In genomic region chr12:15164997-15165659, GRCh38 we compare ENCODE assay signal across 14 cellular contexts. TPM values are rescaled to one million over a fixed set of nuclear protein-coding genes. Genes with fewer than 3 reads are reported as not detected.
A peak's percentile ranks its signal among the peaks of the same experiment; 100 is the strongest.
DNase-seq lines count a peak whose midpoint lies in the region; ATAC-seq and TF ChIP-seq lines count a peak whose summit lies in the region.
"Had no signal": no experiment of that assay in that cellular context is flagged by ENCODE, and none has a peak within 500 bp of the region (broad histone marks: within the 10 kb centered on the region; RNA-seq: fewer than 3 reads in every experiment).

No MANE protein-coding gene starts in this region.

- CTCF ChIA-PET in PC-3 (lab: Charles Lee), result no interaction called here

- peak in 1 of 2 donors; percentile 13 for TF ChIP-seq POLR2A in uterus (IDR thresholded peaks at IDR 0.05)

- no peaks in the 10 kb centered on the region for H3K4me1 Mint-ChIP-seq in natural killer cell

- H3K4me3 Mint-ChIP-seq in natural killer cell, result no peak overlapping the region

- H3K27ac Mint-ChIP-seq in natural killer cell, result no peak overlapping the region

- peaks cover 2 to 13% of the 10 kb centered on the region in 2 donors for H3K27me3 Mint-ChIP-seq in natural killer cell (ENCODE audit: low read depth in 2 of 2)

- no peak overlapping the region for H2AFZ ChIP-seq in PC-3 (ENCODE audit: low read length)

- H3K9ac ChIP-seq in PC-3 (ENCODE audit: low read length), result no peak overlapping the region

- H4K20me1 ChIP-seq in PC-3 (ENCODE audit: low read length), result no peaks in the 10 kb centered on the region

- no peak overlapping the region for H3K4me2 ChIP-seq in PC-3 (ENCODE audit: low read length)

- H3K4me3 ChIP-seq in fibroblast of mammary gland (ENCODE audit: control insufficient read depth, low read depth, low read length), result no peak overlapping the region
- no peak overlapping the region for H3K4me3 ChIP-seq in uterus
- no peak overlapping the region for H3K4me3 ChIP-seq in PC-3 (ENCODE audit: low read length)
- H3K4me3 ChIP-seq: HAP-1 had no signal

- peak overlapping the region; percentile 92 to 95 for H3K27ac ChIP-seq in uterus
- no peak overlapping the region for H3K27ac ChIP-seq in PC-3 (ENCODE audit: low read length)
- H3K27ac ChIP-seq: VCaP had no signal

- ATAC-seq in natural killer cell, result no peak
- ATAC-seq in PC-3, result no peak

- no peaks in the 10 kb centered on the region for H3F3A ChIP-seq in PC-3 (ENCODE audit: low read length, unreplicated experiment)

- no peak for TF ChIP-seq CTCF in fibroblast of mammary gland (conservative IDR thresholded peaks at IDR 0.05; ENCODE audit: control insufficient read depth, insufficient read depth, low read depth, low read length)
- no peak for TF ChIP-seq CTCF in uterus (IDR thresholded peaks at IDR 0.05)
- no peak for TF ChIP-seq CTCF in natural killer cell (IDR thresholded peaks at IDR 0.05)
- TF ChIP-seq CTCF in PC-3 (conservative IDR thresholded peaks at IDR 0.05; ENCODE audit: low read depth, low read length), result no peak

- POLR2A ChIA-PET in PC-3 (lab: Charles Lee; ENCODE audit: unreplicated experiment), result no interaction called here

- H3K4me1 ChIP-seq in uterus (peaks cover 12 to 24% of the 10 kb centered on the region in 2 donors), PC-3 (ENCODE audit: insufficient read depth, low read length) (no peaks in the 10 kb centered on the region)
- H3K4me1 ChIP-seq: HAP-1 had no signal

- H3K9me3 ChIP-seq in uterus, result no peaks in the 10 kb centered on the region
- no peaks in the 10 kb centered on the region for H3K9me3 ChIP-seq in PC-3 (ENCODE audit: low read length)
- H3K9me3 ChIP-seq: HAP-1 had no signal

- no peaks in the 10 kb centered on the region for H3K9me2 ChIP-seq in PC-3 (replicated peaks; ENCODE audit: low read length)

- no peaks in the 10 kb centered on the region for H3K79me2 ChIP-seq in PC-3 (ENCODE audit: low read length)

- H3K9me3 Mint-ChIP-seq in natural killer cell, result no peaks in the 10 kb centered on the region

- H3K36me3 ChIP-seq in uterus, result no peaks in the 10 kb centered on the region
- H3K36me3 ChIP-seq in PC-3 (ENCODE audit: low read depth, low read length), result no peaks in the 10 kb centered on the region
- H3K36me3 ChIP-seq: HAP-1 had no signal

- intact Hi-C loops in uterus (cut with DNase I; ENCODE audit: low total_unique reads), result no loop called here
- intact Hi-C loops in natural killer cell (cut with micrococcal nuclease), result no loop called here
- intact Hi-C loops in PC-3 (cut with micrococcal nuclease), result no loop called here

- DNase-seq in NCI-H2107 treated with DMSO at 0.1 percent for 48 hours (lab: John Stamatoyannopoulos, UW; ENCODE audit: unreplicated experiment) (peak; percentile 14), NCI-H2107 (lab: John Stamatoyannopoulos, UW) (no peak), fibroblast of mammary gland (ENCODE audit: low read depth) (peak; percentile 60), non-pigmented ciliary epithelial cell (ENCODE audit: low read depth) (peak; percentile 19), uterus (peak; percentile 58 to 73), natural killer cell (no peak), PC-3 (no peak), DMS79 treated with DMSO at 0.1 percent for 48 hours (lab: John Stamatoyannopoulos, UW) (no peak)
- DNase-seq: 8988T; effector CD8-positive, alpha-beta T cell; NCI-H1436 treated with DMSO at 0.1 percent for 48 hours; stimulated activated naive CD4-positive, alpha-beta T cell treated with Interleukin-2 at 50 U/mL for 16 hours had no signal

- H3K36me3 Mint-ChIP-seq in natural killer cell, result no peaks in the 10 kb centered on the region

- H3K27me3 ChIP-seq in uterus, result no peaks in the 10 kb centered on the region
- H3K27me3 ChIP-seq in PC-3 (ENCODE audit: low read length), result peaks cover 44% of the 10 kb centered on the region

- no TSS peak for BruUV-seq in PC-3 (replicated peaks; lab: Mats Ljungman, UMichigan)

RNA-seq across cellular contexts. Expression of gene RERG, which starts 56.1 kb away (rescaled TPM):
- total RNA-seq in uterus (100 to 1,000 TPM in 3 of 4 donors, 10 to 100 TPM in 1; 61.6 to 236 (median 150) TPM), natural killer cell (not detected), PC-3 (2014; rRNA removed) (not detected in 2 replicates)

Comparison
In these comparisons a context has a peak if more than half of its experiments do, and no peak if none do; other contexts are left out.
1. DNase-seq: peak in NCI-H2107 treated with DMSO at 0.1 percent for 48 hours (single experiment), fibroblast of mammary gland (single experiment), non-pigmented ciliary epithelial cell (single experiment) and uterus (2 of 2); none in NCI-H2107 (single experiment), natural killer cell (single experiment), PC-3 (single experiment) and DMS79 treated with DMSO at 0.1 percent for 48 hours (single experiment).
2. RNA of gene RERG, which starts 56.1 kb away (total RNA-seq): 61.6 to 236 TPM in uterus; not detected in natural killer cell and not detected in PC-3; every median in the first group is over 10 times any median in the second.